In the genomic region with DNA sequence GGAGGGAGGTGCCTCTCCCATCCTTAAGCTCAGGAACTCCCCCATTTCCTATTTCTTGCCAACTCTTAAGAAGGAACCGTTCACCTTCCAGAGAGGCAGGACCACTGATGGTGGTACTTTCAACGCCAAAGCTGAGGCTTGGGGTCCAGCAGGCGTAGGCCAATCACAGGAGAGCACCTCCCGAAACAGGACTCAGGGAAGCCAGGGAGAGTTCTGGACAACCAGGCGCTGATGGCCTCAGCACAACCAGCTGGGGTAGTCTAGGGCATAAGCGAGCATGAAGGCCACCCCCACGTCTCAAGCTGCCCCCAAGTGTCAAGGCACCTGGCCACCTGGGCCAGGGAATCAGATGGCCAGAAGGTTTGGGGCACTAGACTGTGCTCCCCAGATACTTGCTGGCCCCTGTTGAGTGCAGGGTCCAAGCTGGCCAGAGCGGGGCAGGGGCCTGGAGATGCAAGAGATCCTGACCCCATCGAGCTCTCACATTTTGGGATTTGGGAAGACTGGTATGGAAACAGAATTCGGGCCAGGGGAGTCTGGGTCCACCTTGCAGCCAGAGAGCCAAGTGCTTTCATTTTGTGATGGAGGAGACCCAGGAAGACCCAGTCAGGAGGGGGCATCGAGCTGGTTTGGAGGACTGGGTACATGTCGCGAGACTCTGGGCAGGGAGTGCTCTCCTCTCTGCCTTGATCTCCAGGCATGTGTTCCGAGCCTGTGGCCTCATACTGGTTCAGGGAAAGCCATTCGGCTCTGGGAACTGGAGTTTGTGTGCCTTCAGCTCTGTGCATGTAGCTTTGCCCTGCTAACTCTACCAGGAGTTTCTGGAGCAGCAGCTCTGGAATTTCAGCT, we compare ENCODE assay signal across 14 cellular contexts. TPM values are rescaled to one million over a fixed set of nuclear protein-coding genes. Genes with fewer than 3 reads are reported as not detected.
A peak's percentile ranks its signal among the peaks of the same experiment; 100 is the strongest.
DNase-seq lines count a peak whose midpoint lies in the region; ATAC-seq, FAIRE-seq and TF ChIP-seq lines count a peak whose summit lies in the region.
"Had no signal": no experiment of that assay in that cellular context is flagged by ENCODE, and none has a peak within 500 bp of the region (broad histone marks: within the 10 kb centered on the region; RNA-seq: fewer than 3 reads in every experiment).

No MANE protein-coding gene starts in this region.

- H3K27me3 Mint-ChIP-seq in CD8-positive, alpha-beta T cell (ENCODE audit: low read depth), result no peaks in the 10 kb centered on the region

- no peaks in the 10 kb centered on the region for H3K27me3 ChIP-seq in CD8-positive, alpha-beta T cell (ENCODE audit: insufficient read depth, low read length)
- no peaks in the 10 kb centered on the region for H3K27me3 ChIP-seq in effector memory CD4-positive, alpha-beta T cell (replicated peaks; ENCODE audit: control insufficient read depth, insufficient read depth, low read length, poor library complexity, severe bottlenecking)
- H3K27me3 ChIP-seq in small intestine (ENCODE audit: control insufficient read depth in 2 of 2, insufficient read depth in 2 of 2, low read length in 2 of 2), result no peaks in the 10 kb centered on the region
- H3K27me3 ChIP-seq: ascending aorta, BE2C had no signal

- POLR2A ChIA-PET in CD8-positive, alpha-beta T cell (lab: Charles Lee), result interaction anchor here (0.8 to 3.0 kb wide), 5 partner anchors 54 to 157 kb away, joined by 3 to 18 read pairs (median 5); no protein-coding TSS in a partner anchor

- DNase-seq in CD8-positive, alpha-beta T cell, result peak in 3 of 7 experiments; percentile 43 to 54 (median 44)
- DNase-seq in activated CD4-positive, CD25-positive, alpha-beta regulatory T cell treated with anti-CD3 and anti-CD28 coated beads, Interleukin-2, amount 50 U/mL, for 72 hours, result peak; percentile 42
- no peak for DNase-seq in effector memory CD4-positive, alpha-beta T cell
- DNase-seq in small intestine (no peak), 8988T (no peak), NCI-H2107 (lab: John Stamatoyannopoulos, UW) (no peak), NCI-H1436 treated with DMSO at 0.1 percent for 48 hours (lab: John Stamatoyannopoulos, UW) (no peak)
- DNase-seq: BE2C, NCI-H2029 treated with DMSO at 0.1 percent for 48 hours, occipital lobe, SK-N-SH had no signal

- peak; percentile 11 for ATAC-seq in CD8-positive, alpha-beta T cell
- ATAC-seq in HG02884 (IDR thresholded peaks at IDR 0.05; ENCODE audit: unreplicated experiment), result no peak

- peak overlapping the region; percentile 96 for H3K4me3 Mint-ChIP-seq in CD8-positive, alpha-beta T cell

- H3K36me3 ChIP-seq in CD8-positive, alpha-beta T cell (ENCODE audit: insufficient read depth, low read length), result peaks cover 4% of the 10 kb centered on the region
- peaks cover 10% of the 10 kb centered on the region for H3K36me3 ChIP-seq in effector memory CD4-positive, alpha-beta T cell (ENCODE audit: control insufficient read depth, insufficient read depth, low read length)
- no peaks in the 10 kb centered on the region for H3K36me3 ChIP-seq in small intestine (ENCODE audit: control insufficient read depth in 2 of 2, insufficient read depth in 2 of 2, low read length in 2 of 2)
- H3K36me3 ChIP-seq: ascending aorta, BE2C had no signal

- no peaks in the 10 kb centered on the region for H3K9me3 Mint-ChIP-seq in CD8-positive, alpha-beta T cell

- H3K9me3 ChIP-seq in CD8-positive, alpha-beta T cell (ENCODE audit: low read length), result no peaks in the 10 kb centered on the region
- H3K9me3 ChIP-seq in effector memory CD4-positive, alpha-beta T cell (ENCODE audit: control insufficient read depth, low read length), result no peaks in the 10 kb centered on the region
- no peaks in the 10 kb centered on the region for H3K9me3 ChIP-seq in small intestine (ENCODE audit: control insufficient read depth, low read depth)
- H3K9me3 ChIP-seq: ascending aorta, BE2C, SK-N-SH had no signal

- H3K27ac ChIP-seq in CD8-positive, alpha-beta T cell (ENCODE audit: low read depth, low read length), result peak overlapping the region; percentile 90
- H3K27ac ChIP-seq in effector memory CD4-positive, alpha-beta T cell (ENCODE audit: insufficient read depth, low read length, poor library complexity, severe bottlenecking), result peak overlapping the region; percentile 93
- H3K27ac ChIP-seq in small intestine (ENCODE audit: low read depth in 1 of 2, low read length in 1 of 2), result peak overlapping the region; percentile 52 to 68
- H3K27ac ChIP-seq: ascending aorta, KMS-11 had no signal

- H3K4me1 Mint-ChIP-seq in CD8-positive, alpha-beta T cell (ENCODE audit: low read depth), result peaks cover 48% of the 10 kb centered on the region

- intact Hi-C loops in CD8-positive, alpha-beta T cell (cut with DNase I, micrococcal nuclease), result loop anchor here in 1 of 2 experiments (1.0 kb wide), 1 partner anchor 10 kb away; no protein-coding TSS in a partner anchor

- CTCF ChIA-PET in CD8-positive, alpha-beta T cell (lab: Charles Lee), result interaction anchor here (1.0 to 4.1 kb wide), 4 partner anchors 64 to 103 kb away, joined by 3 to 31 read pairs (median 6); no protein-coding TSS in a partner anchor

- peaks cover 47% of the 10 kb centered on the region for H3K36me3 Mint-ChIP-seq in CD8-positive, alpha-beta T cell

- TF ChIP-seq CTCF in CD8-positive, alpha-beta T cell (IDR thresholded peaks at IDR 0.05), result no peak

- FAIRE-seq in small intestine (lab: Jason Lieb, UNC), result no peak

- H3K27ac Mint-ChIP-seq in CD8-positive, alpha-beta T cell, result peak overlapping the region; percentile 97

- H3K4me3 ChIP-seq in CD8-positive, alpha-beta T cell (ENCODE audit: low read depth, low read length), result peak overlapping the region; percentile 80
- peak overlapping the region; percentile 96 for H3K4me3 ChIP-seq in effector memory CD4-positive, alpha-beta T cell (ENCODE audit: insufficient read depth, low read depth, low read length, poor library complexity, severe bottlenecking)
- peak overlapping the region in 1 of 2 donors; percentile 53 for H3K4me3 ChIP-seq in small intestine (ENCODE audit: low read depth in 1 of 2, low read length in 2 of 2)
- H3K4me3 ChIP-seq: ascending aorta had no signal

- 71 to 81% (median 76%) methylated on average over 15 of the region's 15 CpGs for WGBS in small intestine, 3 donors

- H3K4me1 ChIP-seq in CD8-positive, alpha-beta T cell (ENCODE audit: insufficient read depth, low read length), result peaks cover 36% of the 10 kb centered on the region
- H3K4me1 ChIP-seq in effector memory CD4-positive, alpha-beta T cell (ENCODE audit: control insufficient read depth, insufficient read depth, low read length, poor library complexity, severe bottlenecking), result peaks cover 19% of the 10 kb centered on the region
- H3K4me1 ChIP-seq in small intestine (ENCODE audit: control insufficient read depth in 2 of 2, insufficient read depth in 1 of 2, low read depth in 1 of 2, low read length in 1 of 2), result no peaks in the 10 kb centered on the region
- H3K4me1 ChIP-seq: ascending aorta, BE2C had no signal

RNA-seq across cellular contexts. Expression of a gene that starts 0.9 kb away (rescaled TPM):
- 100 to 1,000 TPM; 765 to 793 TPM for total RNA-seq in CD8-positive, alpha-beta T cell
- polyA plus RNA-seq in small intestine, result 1 to 10 TPM; 1.6 to 5.1 (median 1.8) TPM
- total RNA-seq: ascending aorta had no signal
- polyA plus RNA-seq: SK-N-SH had no signal

RNA-seq across cellular contexts. Expression of a gene that starts 20.4 kb away (rescaled TPM):
- total RNA-seq in CD8-positive, alpha-beta T cell, result 1 to 10 TPM; 6.3 to 9.0 TPM
- 10 to 100 TPM in 2 of 3 donors, 1 to 10 TPM in 1; 4.5 to 26.0 (median 11.1) TPM for polyA plus RNA-seq in small intestine
- polyA plus RNA-seq: SK-N-SH had no signal

RNA-seq across cellular contexts. Expression of a gene that starts 48.1 kb away (rescaled TPM):
- not detected for total RNA-seq in CD8-positive, alpha-beta T cell
- 1 to 10 TPM in 2 of 3 donors, under 1 TPM in 1; 0.89 to 6.9 (median 1.1) TPM for polyA plus RNA-seq in small intestine

RNA-seq across cellular contexts. Expression of a gene that starts 58.4 kb away (rescaled TPM):
- total RNA-seq in CD8-positive, alpha-beta T cell, result 10 to 100 TPM; 46.7 to 52.2 TPM
- polyA plus RNA-seq in small intestine, result 10 to 100 TPM; 14.1 to 63.7 (median 30.5) TPM
